ENCODE assay signal across 17 cellular contexts in genomic region chr4:155530290-155530689, GRCh38.
"Had no signal": no experiment of that assay in that cellular context is flagged by ENCODE, and none has a peak within 500 bp of the region (broad histone marks: within the 10 kb centered on the region; RNA-seq: fewer than 3 reads in every experiment).

No MANE protein-coding gene starts in this region.

- H3K27ac ChIP-seq: body of pancreas, esophagus muscularis mucosa, neutrophil, stomach, thoracic aorta had no signal

- H3K9me3 ChIP-seq: body of pancreas, esophagus muscularis mucosa, neutrophil, stomach, thoracic aorta had no signal

- DNase-seq: activated CD4-positive, alpha-beta T cell treated with anti-CD3 and anti-CD28 coated beads, Interleukin-2, amount 50 U/mL, for 48 hours; activated CD4-positive, CD25-positive, alpha-beta regulatory T cell treated with anti-CD3 and anti-CD28 coated beads, Interleukin-2, amount 50 U/mL, for 72 hours; activated CD8-positive, alpha-beta memory T cell treated with anti-CD3 and anti-CD28 coated beads, Interleukin-2, amount 10 ng/mL, durations not matched to agents 7 days and 5 days; activated effector memory CD4-positive, alpha-beta T cell treated with Interleukin-2 at 50 U/mL for 16 hours; activated T-cell treated with anti-CD3 and anti-CD28 coated beads, Interleukin-2, amount 50 U/mL, for 24 hours; amniotic stem cell; body of pancreas; dermis blood vessel endothelial cell; endodermal cell; left colon; naive thymus-derived CD4-positive, alpha-beta T cell; stimulated activated CD4-positive, alpha-beta T cell treated with anti-CD3 and anti-CD28 coated beads, Interleukin-4, amount 100 ng/mL, for 4 hours; stomach had no signal

- H3K27me3 ChIP-seq: body of pancreas, esophagus muscularis mucosa, neutrophil, stomach had no signal

- H3K4me3 ChIP-seq: body of pancreas, esophagus muscularis mucosa, stomach, thoracic aorta had no signal

- ATAC-seq: activated CD8-positive, alpha-beta memory T cell treated with anti-CD3 and anti-CD28 coated beads, Interleukin-2, amount 10 ng/mL, durations not matched to agents 7 days and 5 days; activated naive CD4-positive, alpha-beta T cell treated with anti-CD3 and anti-CD28 coated beads, Interleukin-2, amount 50 U/mL, for 72 hours; body of pancreas; left colon; naive thymus-derived CD4-positive, alpha-beta T cell had no signal

- H3K36me3 ChIP-seq: esophagus muscularis mucosa, neutrophil, stomach, thoracic aorta had no signal
